ENCODE assay signal across 13 cellular contexts in genomic region chr2:108377411-108377810, GRCh38. TPM values are rescaled to one million over a fixed set of nuclear protein-coding genes. Genes with fewer than 3 reads are reported as not detected.
DNase-seq lines count a peak whose midpoint lies in the region; ATAC-seq and TF ChIP-seq lines count a peak whose summit lies in the region.
"Had no signal": no experiment of that assay in that cellular context is flagged by ENCODE, and none has a peak within 500 bp of the region (broad histone marks: within the 10 kb centered on the region; RNA-seq: fewer than 3 reads in every experiment).

No MANE protein-coding gene starts in this region.

- H3K4me3 ChIP-seq in BE2C (ENCODE audit: low read depth, low read length) (peak overlapping the region; percentile 26), right cardiac atrium (ENCODE audit: low read length) (peak overlapping the region; percentile 68), parathyroid adenoma (ENCODE audit: low read depth, low read length) (peak overlapping the region; percentile 22)

- H3K4me1 Mint-ChIP-seq in brain: peaks cover 52% of the 10 kb centered on the region
- H3K4me1 Mint-ChIP-seq in T-helper 2 cell treated with Interferon-gamma antibody and Interleukin-4, amounts not matched to agents 5 μg/mL and 100 μg/mL, for 36 hours (ENCODE audit: low read depth): peaks cover 2% of the 10 kb centered on the region
- H3K4me1 Mint-ChIP-seq in effector memory CD8-positive, alpha-beta T cell (ENCODE audit: low read depth in 2 of 2): no peaks in the 10 kb centered on the region

- H3K27me3 Mint-ChIP-seq in brain: no peaks in the 10 kb centered on the region
- H3K27me3 Mint-ChIP-seq in T-helper 2 cell treated with Interferon-gamma antibody and Interleukin-4, amounts not matched to agents 5 μg/mL and 100 μg/mL, for 36 hours (ENCODE audit: low read depth): peaks cover 10% of the 10 kb centered on the region
- peaks cover 6 to 53% of the 10 kb centered on the region in 2 donors for H3K27me3 Mint-ChIP-seq in effector memory CD8-positive, alpha-beta T cell

- whole genome bisulfite sequencing in right cardiac atrium: 1% methylated on average over 1 of the region's 1 CpG

- H3K9ac ChIP-seq in parathyroid adenoma: no peak overlapping the region

- H3K4me1 ChIP-seq in BE2C (no peaks in the 10 kb centered on the region), right cardiac atrium (ENCODE audit: control insufficient read depth, insufficient read depth, low read length) (no peaks in the 10 kb centered on the region), parathyroid adenoma (no peaks in the 10 kb centered on the region)

- no peaks in the 10 kb centered on the region for H3K9me3 ChIP-seq in BE2C
- no peaks in the 10 kb centered on the region for H3K9me3 ChIP-seq in right cardiac atrium (ENCODE audit: control insufficient read depth, low read length)
- H3K9me3 ChIP-seq in parathyroid adenoma (ENCODE audit: control insufficient read depth, low read length): no peaks in the 10 kb centered on the region

- intact Hi-C loops in right cardiac atrium (cut with DNase I): loop anchor here in 1 of 4 donors (10.0 kb wide), 1 partner anchor 207 kb away; no protein-coding TSS in a partner anchor

- TF ChIP-seq CTCF in BE2C (IDR thresholded peaks at IDR 0.05; ENCODE audit: low read depth, low read length): no peak
- TF ChIP-seq CTCF in brain (conservative IDR thresholded peaks at IDR 0.05): no peak
- TF ChIP-seq CTCF in parathyroid adenoma (IDR thresholded peaks at IDR 0.05): no peak

- peaks cover 18% of the 10 kb centered on the region for H3K36me3 Mint-ChIP-seq in brain
- no peaks in the 10 kb centered on the region for H3K36me3 Mint-ChIP-seq in T-helper 2 cell treated with Interferon-gamma antibody and Interleukin-4, amounts not matched to agents 5 μg/mL and 100 μg/mL, for 36 hours (ENCODE audit: low read depth)
- no peaks in the 10 kb centered on the region for H3K36me3 Mint-ChIP-seq in effector memory CD8-positive, alpha-beta T cell (ENCODE audit: insufficient read depth)

- no peak for DNase-seq in BE2C
- DNase-seq in right cardiac atrium: no peak
- no peak for DNase-seq in T-helper 2 cell treated with Interferon-gamma antibody and Interleukin-4, amounts not matched to agents 5 μg/mL and 100 μg/mL, for 36 hours (ENCODE audit: low spot score)
- DNase-seq in COLO668 (lab: John Stamatoyannopoulos, UW; ENCODE audit: unreplicated experiment): no peak
- DNase-seq in effector memory CD8-positive, alpha-beta T cell: no peak
- DNase-seq: activated CD4-positive, CD25-positive, alpha-beta regulatory T cell treated with anti-CD3 and anti-CD28 coated beads, Interleukin-2, amount 50 U/mL, for 72 hours; activated naive CD4-positive, alpha-beta T cell treated with anti-CD3 and anti-CD28 coated beads for 36 hours; erythroblast; NCI-H1930 had no signal

- peak overlapping the region; percentile 28 to 95 (median 89) for H3K27ac Mint-ChIP-seq in brain
- H3K27ac Mint-ChIP-seq in T-helper 2 cell treated with Interferon-gamma antibody and Interleukin-4, amounts not matched to agents 5 μg/mL and 100 μg/mL, for 36 hours: no peak overlapping the region
- H3K27ac Mint-ChIP-seq in effector memory CD8-positive, alpha-beta T cell: no peak overlapping the region
- H3K27ac Mint-ChIP-seq: activated naive CD4-positive, alpha-beta T cell treated with anti-CD3 and anti-CD28 coated beads for 36 hours had no signal

- H3K4me3 Mint-ChIP-seq in brain: peak overlapping the region; percentile 77 to 90 (median 85)
- no peak overlapping the region for H3K4me3 Mint-ChIP-seq in T-helper 2 cell treated with Interferon-gamma antibody and Interleukin-4, amounts not matched to agents 5 μg/mL and 100 μg/mL, for 36 hours
- no peak overlapping the region for H3K4me3 Mint-ChIP-seq in effector memory CD8-positive, alpha-beta T cell
- H3K4me3 Mint-ChIP-seq: activated naive CD4-positive, alpha-beta T cell treated with anti-CD3 and anti-CD28 coated beads for 36 hours had no signal

- no peaks in the 10 kb centered on the region for H3K79me2 ChIP-seq in parathyroid adenoma

- ATAC-seq in right cardiac atrium: peak; percentile 15 to 36
- no peak for ATAC-seq in HG03354 (IDR thresholded peaks at IDR 0.05; ENCODE audit: poor library complexity, severe bottlenecking, unreplicated experiment)
- no peak for ATAC-seq in effector memory CD8-positive, alpha-beta T cell (replicated peaks)

- H3K4me2 ChIP-seq in parathyroid adenoma (ENCODE audit: low read length): no peak overlapping the region

- H3K9me3 Mint-ChIP-seq in brain: no peaks in the 10 kb centered on the region
- H3K9me3 Mint-ChIP-seq in T-helper 2 cell treated with Interferon-gamma antibody and Interleukin-4, amounts not matched to agents 5 μg/mL and 100 μg/mL, for 36 hours: no peaks in the 10 kb centered on the region
- H3K9me3 Mint-ChIP-seq in effector memory CD8-positive, alpha-beta T cell: no peaks in the 10 kb centered on the region
- H3K9me3 Mint-ChIP-seq: activated naive CD4-positive, alpha-beta T cell treated with anti-CD3 and anti-CD28 coated beads for 36 hours had no signal

- H3K36me3 ChIP-seq in BE2C (no peaks in the 10 kb centered on the region), parathyroid adenoma (ENCODE audit: control insufficient read depth, insufficient read depth, low read length) (no peaks in the 10 kb centered on the region)

- H3K27me3 ChIP-seq in BE2C: no peaks in the 10 kb centered on the region
- H3K27me3 ChIP-seq in right cardiac atrium (ENCODE audit: control insufficient read depth, insufficient read depth): no peaks in the 10 kb centered on the region
- H3K27me3 ChIP-seq in parathyroid adenoma (ENCODE audit: control insufficient read depth, insufficient read depth, low read length): no peaks in the 10 kb centered on the region

- no peak overlapping the region for H3K27ac ChIP-seq in right cardiac atrium (ENCODE audit: low read length)
- H3K27ac ChIP-seq in parathyroid adenoma: no peak overlapping the region

- H2AFZ ChIP-seq in parathyroid adenoma: peak overlapping the region; percentile 52

RNA-seq across cellular contexts. Expression of gene SULT1C4, which starts 0.3 kb away (rescaled TPM):
- polyA plus RNA-seq in BE2C (2012; ENCODE audit: insufficient read depth, insufficient read length, low read depth): 0.65 TPM
- polyA plus RNA-seq in brain (ENCODE audit: insufficient read depth, low read depth, low replicate concordance) (9.2 TPM), right cardiac atrium (5.2 TPM)
- 10 to 100 TPM in 3 of 4 donors, 1 to 10 TPM in 1; 7.1 to 23.6 (median 13.9) TPM for total RNA-seq in right cardiac atrium
- total RNA-seq: activated naive CD4-positive, alpha-beta T cell treated with anti-CD3 and anti-CD28 coated beads for 36 hours; RPMI7951 had no signal

Comparison
In these comparisons a context has a peak if more than half of its experiments do, and no peak if none do; other contexts are left out.
1. H3K27ac Mint-ChIP-seq: peak in brain (5 of 5); none in T-helper 2 cell treated with Interferon-gamma antibody and Interleukin-4, amounts not matched to agents 5 μg/mL and 100 μg/mL, for 36 hours (single experiment) and effector memory CD8-positive, alpha-beta T cell (0 of 2).
2. H3K4me3 Mint-ChIP-seq: peak in brain (5 of 5); none in T-helper 2 cell treated with Interferon-gamma antibody and Interleukin-4, amounts not matched to agents 5 μg/mL and 100 μg/mL, for 36 hours (single experiment) and effector memory CD8-positive, alpha-beta T cell (0 of 2).
3. ATAC-seq: peak in right cardiac atrium (2 of 2); none in HG03354 (single experiment) and effector memory CD8-positive, alpha-beta T cell (single experiment).
4. Peak in every context shown above with its lines, with median percentiles within 50 percentile points of each other: H3K4me3 ChIP-seq.